19 cellular contexts compared by ENCODE assay signal in genomic region chr1:73824065-73824464, GRCh38.
DNase-seq lines count a peak whose midpoint lies in the region; ATAC-seq, FAIRE-seq and TF ChIP-seq lines count a peak whose summit lies in the region.
"Had no signal": no experiment of that assay in that cellular context is flagged by ENCODE, and none has a peak within 500 bp of the region (broad histone marks: within the 10 kb centered on the region; RNA-seq: fewer than 3 reads in every experiment).

No MANE protein-coding gene starts in this region.

- TF ChIP-seq EP300 in H1 (IDR thresholded peaks at IDR 0.05; ENCODE audit: borderline replicate concordance in 1 of 2, low read depth in 2 of 2, low read length in 2 of 2), result no peak

- H2AK9ac ChIP-seq in IMR-90 (replicated peaks; ENCODE audit: low read depth, low read length, poor library complexity), result no peak overlapping the region

- H4K8ac ChIP-seq in IMR-90 (ENCODE audit: low read depth in 2 of 2, low read length in 2 of 2) (no peak overlapping the region), H1 (ENCODE audit: extremely low read depth, insufficient read depth, low read length) (no peak overlapping the region)

- in situ Hi-C loops in IMR-90 (cut with MboI; ENCODE audit: low sequenced_read_pairs), result no loop called here

- no peaks in the 10 kb centered on the region for H3K9me1 ChIP-seq in IMR-90 (ENCODE audit: insufficient read depth, low read length)

- H2BK120ac ChIP-seq in IMR-90 (ENCODE audit: low read depth, low read length) (no peak overlapping the region), H1 (replicated peaks; ENCODE audit: low read depth, low read length) (no peak overlapping the region)

- no peak overlapping the region for H3K4me3 ChIP-seq in IMR-90 (ENCODE audit: insufficient read depth, low read depth, low read length)
- no peak overlapping the region for H3K4me3 ChIP-seq in PC-3 (ENCODE audit: low read length)
- no peak overlapping the region for H3K4me3 ChIP-seq in H1 (ENCODE audit: extremely low read depth in 1 of 4, insufficient read depth in 2 of 4, low read depth in 3 of 4, low read length in 4 of 4)
- no peak overlapping the region for H3K4me3 ChIP-seq in esophagus squamous epithelium
- H3K4me3 ChIP-seq: BLaER1, GM12878, GM23338, HAP-1 had no signal

- ATAC-seq in IMR-90 (ENCODE audit: low read depth) (no peak), PC-3 (peak; percentile 24), HG02840 (IDR thresholded peaks at IDR 0.05; ENCODE audit: low FRiP score, unreplicated experiment) (no peak)
- ATAC-seq: CD8-positive, alpha-beta T cell; GM12878; GM23338 had no signal

- dilution Hi-C loops in IMR-90 (cut with HindIII; ENCODE audit: low sequenced_read_pairs, unreplicated experiment), result no loop called here

- H2BK5ac ChIP-seq in IMR-90 (ENCODE audit: low read depth, low read length, poor library complexity, severe bottlenecking), result no peak overlapping the region
- H2BK5ac ChIP-seq in H1 (ENCODE audit: low read depth, low read length), result no peak overlapping the region

- FAIRE-seq in H1 (lab: Jason Lieb, UNC), result no peak
- FAIRE-seq: GM12878, H54 had no signal

- H3K18ac ChIP-seq in IMR-90 (ENCODE audit: low read depth, low read length) (no peak overlapping the region), H1 (ENCODE audit: extremely low read depth, low read length) (no peak overlapping the region)

- no peak overlapping the region for H2BK12ac ChIP-seq in H1 (ENCODE audit: low read depth, low read length)

- H4K5ac ChIP-seq in IMR-90 (ENCODE audit: low read depth, low read length) (no peak overlapping the region), H1 (ENCODE audit: insufficient read length, low read depth, low read length) (no peak overlapping the region)

- H3K4me2 ChIP-seq in IMR-90 (ENCODE audit: low read depth, low read length) (no peak overlapping the region), PC-3 (ENCODE audit: low read length) (peak overlapping the region; percentile 8; the same call in 1 of the 2 replicates), H1 (ENCODE audit: insufficient read depth in 1 of 2, low read depth in 2 of 2, low read length in 2 of 2) (no peak overlapping the region)
- H3K4me2 ChIP-seq: BLaER1, GM23338 had no signal

- no peak overlapping the region for H3K56ac ChIP-seq in IMR-90 (ENCODE audit: extremely low read depth, insufficient read depth, low read length)
- no peak overlapping the region for H3K56ac ChIP-seq in H1 (replicated peaks; ENCODE audit: insufficient read length, low read depth, low read length)

- H4K20me1 ChIP-seq in IMR-90 (ENCODE audit: insufficient read depth, low read length) (no peaks in the 10 kb centered on the region), PC-3 (ENCODE audit: low read length) (no peaks in the 10 kb centered on the region), H1 (replicated peaks in 1 of 2; ENCODE audit: control insufficient read depth in 1 of 2, insufficient read depth in 2 of 2, low read length in 2 of 2) (no peaks in the 10 kb centered on the region)
- H4K20me1 ChIP-seq: BLaER1 had no signal

- BruUV-seq in IMR-90 (replicated peaks; lab: Mats Ljungman, UMichigan) (no TSS peak), PC-3 (replicated peaks; lab: Mats Ljungman, UMichigan) (no TSS peak)

- no peak overlapping the region for H3K9ac ChIP-seq in IMR-90 (ENCODE audit: low read depth, low read length)
- no peak overlapping the region for H3K9ac ChIP-seq in PC-3 (ENCODE audit: low read length)
- no peak overlapping the region for H3K9ac ChIP-seq in H1 (replicated peaks in 1 of 4; ENCODE audit: extremely low read depth in 1 of 4, low read depth in 3 of 4, low read length in 3 of 4)
- H3K9ac ChIP-seq: BLaER1 had no signal

- H3K27ac ChIP-seq in IMR-90 (ENCODE audit: insufficient read depth, low read length) (no peak overlapping the region), PC-3 (ENCODE audit: low read length) (no peak overlapping the region), H1 (ENCODE audit: low read depth, low read length) (no peak overlapping the region), esophagus squamous epithelium (no peak overlapping the region)
- H3K27ac ChIP-seq: BLaER1, C4-2B had no signal

- intact Hi-C loops in IMR-90 (cut with micrococcal nuclease) (no loop called here), PC-3 (cut with micrococcal nuclease) (no loop called here), esophagus squamous epithelium (cut with DNase I) (no loop called here)

- H3K23ac ChIP-seq in IMR-90 (ENCODE audit: low read depth, low read length), result no peak overlapping the region
- no peak overlapping the region for H3K23ac ChIP-seq in H1 (ENCODE audit: insufficient read length)

- H2AFZ ChIP-seq in IMR-90 (replicated peaks; ENCODE audit: low read length, poor library complexity) (no peak overlapping the region), PC-3 (ENCODE audit: low read length) (no peak overlapping the region), H1 (ENCODE audit: low read length) (no peak overlapping the region)
- H2AFZ ChIP-seq: GM23338 had no signal

- H3K14ac ChIP-seq in IMR-90 (replicated peaks; ENCODE audit: low read depth, low read length) (no peak overlapping the region), H1 (ENCODE audit: insufficient read length) (no peak overlapping the region)

- no peaks in the 10 kb centered on the region for H3K23me2 ChIP-seq in H1 (ENCODE audit: low read depth, low read length)

- POLR2A ChIA-PET in IMR-90 (lab: Charles Lee; ENCODE audit: unreplicated experiment) (no interaction called here), PC-3 (lab: Charles Lee; ENCODE audit: unreplicated experiment) (no interaction called here), H1 (lab: Charles Lee; ENCODE audit: partially characterized antibody) (no interaction called here)

- H2AK5ac ChIP-seq in IMR-90 (ENCODE audit: low read depth, low read length) (no peak overlapping the region), H1 (ENCODE audit: low read depth, low read length) (no peak overlapping the region)

- H2BK20ac ChIP-seq in IMR-90 (ENCODE audit: low read depth, low read length) (no peak overlapping the region), H1 (ENCODE audit: low read length) (no peak overlapping the region)

- H3F3A ChIP-seq in PC-3 (ENCODE audit: low read length, unreplicated experiment), result no peaks in the 10 kb centered on the region

- no peak overlapping the region for H4K91ac ChIP-seq in IMR-90 (ENCODE audit: insufficient read depth, low read depth, low read length)
- no peak overlapping the region for H4K91ac ChIP-seq in H1 (replicated peaks; ENCODE audit: insufficient read length, low read length)

- H3K79me2 ChIP-seq in PC-3 (ENCODE audit: low read length) (no peaks in the 10 kb centered on the region), H1 (ENCODE audit: control insufficient read depth in 1 of 2, insufficient read depth in 2 of 2, low read length in 2 of 2) (no peaks in the 10 kb centered on the region)

- CTCF ChIA-PET in IMR-90 (lab: Yijun Ruan, JAX), result no interaction called here
- CTCF ChIA-PET in PC-3 (lab: Charles Lee), result interaction anchor here (0.8 kb wide), 1 partner anchor 1884 kb away, joined by 6 read pairs; no protein-coding TSS in a partner anchor
- CTCF ChIA-PET in H1 (lab: Charles Lee; ENCODE audit: partially characterized antibody), result interaction anchor here (0.6 to 1.6 kb wide), 3 partner anchors 12 to 61 kb away, joined by 3 to 5 read pairs (median 3); no protein-coding TSS in a partner anchor

- no peaks in the 10 kb centered on the region for H3K36me3 ChIP-seq in IMR-90 (ENCODE audit: control insufficient read depth, insufficient read depth, low read length)
- no peaks in the 10 kb centered on the region for H3K36me3 ChIP-seq in PC-3 (ENCODE audit: low read depth, low read length)
- no peaks in the 10 kb centered on the region for H3K36me3 ChIP-seq in H1 (ENCODE audit: control insufficient read depth in 2 of 4, insufficient read depth in 4 of 4, low read length in 3 of 4)
- H3K36me3 ChIP-seq in esophagus squamous epithelium, result no peaks in the 10 kb centered on the region
- H3K36me3 ChIP-seq: BLaER1, HAP-1 had no signal

- no peak for TF ChIP-seq POLR2A in IMR-90 (IDR thresholded peaks at IDR 0.05; ENCODE audit: low read depth, low read length)
- no peak for TF ChIP-seq POLR2A in H1 (IDR thresholded peaks at IDR 0.05; ENCODE audit: control extremely low read depth in 1 of 2, low read depth in 2 of 2, low read length in 2 of 2)
- no peak for TF ChIP-seq POLR2A in esophagus squamous epithelium (IDR thresholded peaks at IDR 0.05)

- H3K27me3 ChIP-seq in IMR-90 (ENCODE audit: control insufficient read depth, insufficient read depth, low read length) (no peaks in the 10 kb centered on the region), PC-3 (ENCODE audit: low read length) (no peaks in the 10 kb centered on the region), H1 (replicated peaks in 1 of 4; ENCODE audit: control insufficient read depth in 3 of 4, extremely low read depth in 1 of 4, insufficient read depth in 3 of 4, low read length in 3 of 4) (no peaks in the 10 kb centered on the region), esophagus squamous epithelium (no peaks in the 10 kb centered on the region)
- H3K27me3 ChIP-seq: BLaER1 had no signal

- no CpG with 5 or more reads among the region's 4 CpGs for whole genome bisulfite sequencing in IMR-90 (ENCODE audit: extremely low coverage in 2 of 2, insufficient read length in 1 of 2), 2 experiments
- WGBS in H1 (ENCODE audit: extremely low coverage in 1 of 2, insufficient coverage in 1 of 2, insufficient read length in 1 of 2, insufficient replicate concordance in 2 of 2, low coverage in 1 of 2, low lambda C conversion rate in 2 of 2, missing lambda C conversion rate in 1 of 2), 2 experiments, result 91% methylated on average over 4 of the region's 4 CpGs; no CpG with 5 or more reads in 1 of the 2 experiments
- 58 to 71% methylated on average over 4 of the region's 4 CpGs for WGBS in esophagus squamous epithelium, 2 donors

- H3K4me1 ChIP-seq in IMR-90 (ENCODE audit: control insufficient read depth, insufficient read depth, low read length) (no peaks in the 10 kb centered on the region), PC-3 (ENCODE audit: insufficient read depth, low read length) (peaks cover 8% of the 10 kb centered on the region), H1 (replicated peaks in 1 of 4; ENCODE audit: control insufficient read depth in 3 of 4, insufficient read depth in 4 of 4, low read length in 3 of 4) (peaks cover 0 to 2% (median 0%) of the 10 kb centered on the region in 4 experiments; a peak in 1 of 7 replicates), esophagus squamous epithelium (no peaks in the 10 kb centered on the region)
- H3K4me1 ChIP-seq: BLaER1, Caco-2, HAP-1 had no signal

- H3K4ac ChIP-seq in IMR-90 (ENCODE audit: low read depth, low read length) (no peak overlapping the region), H1 (replicated peaks; ENCODE audit: insufficient read length, low read depth, low read length) (no peak overlapping the region)

- H3K9me3 ChIP-seq in IMR-90 (ENCODE audit: control insufficient read depth, insufficient read depth, low read length), result peaks cover 5% of the 10 kb centered on the region
- no peaks in the 10 kb centered on the region for H3K9me3 ChIP-seq in PC-3 (ENCODE audit: low read length)
- no peaks in the 10 kb centered on the region for H3K9me3 ChIP-seq in H1 (ENCODE audit: insufficient read depth in 2 of 2, low read depth in 1 of 2, low read length in 1 of 2)
- H3K9me3 ChIP-seq in esophagus squamous epithelium, result no peaks in the 10 kb centered on the region
- H3K9me3 ChIP-seq: BLaER1, Caco-2, HAP-1 had no signal

- DNase-seq in IMR-90 (no peak), PC-3 (peak; percentile 47), H1 (ENCODE audit: low read depth in 1 of 2, low spot score in 2 of 2) (no peak), NCI-H345 treated with DMSO at 0.1 percent for 48 hours (lab: John Stamatoyannopoulos, UW; ENCODE audit: unreplicated experiment) (no peak), esophagus squamous epithelium (lab: John Stamatoyannopoulos, UW) (no peak)
- DNase-seq: Caco-2; CD4-positive, CD25-positive, alpha-beta regulatory T cell; CD8-positive, alpha-beta T cell; DMS153; EL; GDM1; HFFc6 had no signal

- no peaks in the 10 kb centered on the region for H3K9me2 ChIP-seq in PC-3 (replicated peaks; ENCODE audit: low read length)

- H3K79me1 ChIP-seq in IMR-90 (ENCODE audit: low read depth in 1 of 2, low read length in 2 of 2) (no peaks in the 10 kb centered on the region), H1 (ENCODE audit: low read depth, low read length) (no peaks in the 10 kb centered on the region)

- no peak overlapping the region for H2BK15ac ChIP-seq in IMR-90 (ENCODE audit: low read depth, low read length)
- H2BK15ac ChIP-seq in H1 (ENCODE audit: low read length), result no peak overlapping the region

- TF ChIP-seq CTCF in IMR-90 (conservative IDR thresholded peaks at IDR 0.05; ENCODE audit: low read depth, low read length), result no peak
- no peak for TF ChIP-seq CTCF in PC-3 (conservative IDR thresholded peaks at IDR 0.05; ENCODE audit: low read depth, low read length)
- TF ChIP-seq CTCF in H1 (IDR thresholded peaks at IDR 0.05; ENCODE audit: control extremely low read depth in 1 of 3, insufficient read depth in 1 of 3, low read depth in 1 of 3, low read length in 3 of 3), result no peak
- TF ChIP-seq CTCF in esophagus squamous epithelium (IDR thresholded peaks at IDR 0.05), result no peak

- TF ChIP-seq RAD21 in IMR-90 (IDR thresholded peaks at IDR 0.05; ENCODE audit: low read length), result no peak
- TF ChIP-seq RAD21 in H1 (IDR thresholded peaks at IDR 0.05 in 1 of 2, conservative IDR thresholded peaks at IDR 0.05 in 1 of 2; ENCODE audit: low read depth in 2 of 2, low read length in 2 of 2), result no peak
